Comparison of ENCODE assay signal across 31 cellular contexts in the genomic region with DNA sequence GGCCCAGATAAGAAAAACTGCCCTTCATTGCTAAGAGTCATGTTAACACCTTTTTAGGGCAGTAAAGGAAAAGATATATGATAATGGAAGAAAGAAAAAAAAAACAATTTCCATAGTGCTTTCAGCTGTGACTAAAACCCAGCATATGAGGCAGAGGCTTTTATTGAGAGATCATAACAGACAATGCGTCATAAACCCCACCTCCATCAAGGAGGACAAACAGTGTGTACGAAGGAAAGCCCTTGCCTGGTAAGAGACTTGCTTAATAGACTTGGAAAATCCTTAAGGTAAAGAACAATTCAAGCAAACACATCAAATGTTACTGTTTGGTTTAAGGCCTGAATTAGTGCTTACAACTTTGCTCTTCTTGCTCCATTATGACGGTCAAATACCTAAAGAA.
"Had no signal": no experiment of that assay in that cellular context is flagged by ENCODE, and none has a peak within 500 bp of the region (broad histone marks: within the 10 kb centered on the region; RNA-seq: fewer than 3 reads in every experiment).

No MANE protein-coding gene starts in this region.

- DNase-seq: activated CD4-positive, alpha-beta memory T cell treated with anti-CD3 and anti-CD28 coated beads, Interleukin-2, amount 10 ng/mL, durations not matched to agents 7 days and 5 days; activated CD4-positive, alpha-beta T cell treated with anti-CD3 and anti-CD28 coated beads for 1 hour; activated CD4-positive, alpha-beta T cell treated with anti-CD3 and anti-CD28 coated beads for 48 hours; activated CD4-positive, CD25-positive, alpha-beta regulatory T cell; activated CD8-positive, alpha-beta memory T cell treated with anti-CD3 and anti-CD28 coated beads for 24 hours; activated CD8-positive, alpha-beta memory T cell treated with anti-CD3 and anti-CD28 coated beads, Interleukin-2, amount 10 ng/mL, durations not matched to agents 7 days and 5 days; activated CD8-positive, alpha-beta memory T cell treated with anti-CD3 and anti-CD28 coated beads, Interleukin-2, amount 50 U/mL, for 48 hours; activated effector memory CD4-positive, alpha-beta T cell treated with Interleukin-2 at 50 U/mL for 16 hours; activated naive CD4-positive, alpha-beta T cell treated with anti-CD3 and anti-CD28 coated beads, Interleukin-2, amount 10 ng/mL, durations not matched to agents 7 days and 5 days; activated naive CD8-positive, alpha-beta T cell treated with anti-CD3 and anti-CD28 coated beads, Interleukin-2, amount 50 U/mL, for 24 hours; activated T-cell treated with anti-CD3 and anti-CD28 coated beads, Interleukin-2, amount 50 U/mL, for 48 hours; amygdala; body of pancreas; caudate nucleus; cerebellar nuclear complex; NCI-H1105; NCI-H1417 treated with DMSO at 0.1 percent for 48 hours; NCI-H1694; NCI-H2029; NCI-H345; NCI-H526; NCI-H748 treated with DMSO at 0.1 percent for 48 hours; NK-92 treated with Interleukin-12 subunit alpha and Interleukin-12 subunit beta, amount 100 ng/mL, for 24 hours; Right ventricle myocardium superior; SW 1271; T-helper 1 cell; T-helper 2 cell; T-helper 9 cell; WERI-Rb-1 had no signal

- H3K27me3 ChIP-seq: body of pancreas, breast epithelium had no signal

- FAIRE-seq: astrocyte had no signal

- H3K9me3 ChIP-seq: body of pancreas, breast epithelium had no signal

- H3K4me1 ChIP-seq: body of pancreas, breast epithelium had no signal

- H3K4me3 ChIP-seq: body of pancreas, breast epithelium had no signal

- H3K36me3 ChIP-seq: breast epithelium, WERI-Rb-1 had no signal

- H3K27ac ChIP-seq: body of pancreas, breast epithelium, WERI-Rb-1 had no signal

- ATAC-seq: activated CD8-positive, alpha-beta memory T cell treated with anti-CD3 and anti-CD28 coated beads, Interleukin-2, amount 10 ng/mL, durations not matched to agents 7 days and 5 days; activated naive CD8-positive, alpha-beta T cell treated with anti-CD3 and anti-CD28 coated beads, Interleukin-2, amount 50 U/mL, for 24 hours; body of pancreas had no signal
